ENCODE assay signal across 18 cellular contexts in genomic region chr20:56582557-56582956, GRCh38.
A peak's percentile ranks its signal among the peaks of the same experiment; 100 is the strongest.
DNase-seq lines count a peak whose midpoint lies in the region; TF ChIP-seq lines count a peak whose summit lies in the region.
"Had no signal": no experiment of that assay in that cellular context is flagged by ENCODE, and none has a peak within 500 bp of the region (broad histone marks: within the 10 kb centered on the region; RNA-seq: fewer than 3 reads in every experiment).

No MANE protein-coding gene starts in this region.

- H3K9ac ChIP-seq in BLaER1 treated with 17β-estradiol and CSF1 and Interleukin-3, amounts not matched to agents 10 nM and 100 nM: no peak overlapping the region

- CTCF ChIA-PET in HEK293 (lab: Yijun Ruan, JAX): no interaction called here

- H3K27ac Mint-ChIP-seq in nephron progenitor cell: no peak overlapping the region
- H3K27ac Mint-ChIP-seq: T-helper 17 cell had no signal

- peaks cover 11% of the 10 kb centered on the region for H3K9me3 Mint-ChIP-seq in nephron progenitor cell
- H3K9me3 Mint-ChIP-seq: CD4-positive, CD25-positive, alpha-beta regulatory T cell had no signal

- no peak for TF ChIP-seq CTCF in HEK293 (tag by site-specific recombination; IDR thresholded peaks at IDR 0.05)
- TF ChIP-seq CTCF in choroid plexus epithelial cell (conservative IDR thresholded peaks at IDR 0.05; ENCODE audit: low read depth, low read length): no peak
- no peak for TF ChIP-seq CTCF in nephron progenitor cell (IDR thresholded peaks at IDR 0.05)

- no peaks in the 10 kb centered on the region for H3K36me3 ChIP-seq in BLaER1 treated with 17β-estradiol and CSF1 and Interleukin-3, amounts not matched to agents 10 nM and 100 nM
- H3K36me3 ChIP-seq in HEK293 (ENCODE audit: control insufficient read depth in 2 of 2, insufficient read depth in 1 of 2, low read length in 2 of 2): no peaks in the 10 kb centered on the region
- H3K36me3 ChIP-seq: MG63 had no signal

- H4K20me1 ChIP-seq in BLaER1 treated with 17β-estradiol and CSF1 and Interleukin-3, amounts not matched to agents 10 nM and 100 nM: no peaks in the 10 kb centered on the region

- H3K4me3 Mint-ChIP-seq in nephron progenitor cell: no peak overlapping the region
- H3K4me3 Mint-ChIP-seq: CD4-positive, CD25-positive, alpha-beta regulatory T cell; T-helper 17 cell had no signal

- peak; percentile 31 for DNase-seq in NCI-H82 treated with DMSO at 0.1 percent for 48 hours (lab: John Stamatoyannopoulos, UW; ENCODE audit: unreplicated experiment)
- DNase-seq in choroid plexus epithelial cell (ENCODE audit: low read depth): peak; percentile 10
- DNase-seq in islet precursor cell: no peak
- no peak for DNase-seq in nephron progenitor cell
- DNase-seq in NCI-H187 (lab: John Stamatoyannopoulos, UW): no peak
- DNase-seq: Calu3; CD4-positive, CD25-positive, alpha-beta regulatory T cell; DMS53; MG63; NCI-H1417; NCI-H1930; NCI-H2171; NCI-H446 treated with DMSO at 0.1 percent for 48 hours; Right ventricle myocardium superior; T-helper 17 cell had no signal

- peak overlapping the region in 5 of 11 experiments; percentile 15 to 39 (median 30); a peak in 6 of 22 replicates for H3K27ac ChIP-seq in BLaER1 treated with 17β-estradiol and CSF1 and Interleukin-3, amounts not matched to agents 10 nM and 100 nM
- no peak overlapping the region for H3K27ac ChIP-seq in HEK293 (ENCODE audit: extremely low read depth, low read depth, low read length)

- H3K4me1 ChIP-seq in BLaER1 treated with 17β-estradiol and CSF1 and Interleukin-3, amounts not matched to agents 10 nM and 100 nM: peaks cover 0 to 16% (median 12%) of the 10 kb centered on the region in 10 experiments; a peak in 14 of 20 replicates
- no peaks in the 10 kb centered on the region for H3K4me1 ChIP-seq in HEK293 (ENCODE audit: control insufficient read depth, insufficient read depth, low read length)

- peak overlapping the region in 10 of 11 experiments; percentile 2 to 66 (median 44); a peak in 18 of 22 replicates for H3K4me2 ChIP-seq in BLaER1 treated with 17β-estradiol and CSF1 and Interleukin-3, amounts not matched to agents 10 nM and 100 nM

- H3K9me3 ChIP-seq in BLaER1 treated with 17β-estradiol and CSF1 and Interleukin-3, amounts not matched to agents 10 nM and 100 nM (replicated peaks in 1 of 11): no peaks in the 10 kb centered on the region
- H3K9me3 ChIP-seq in HEK293 (ENCODE audit: control insufficient read depth, insufficient read depth, low read depth, low read length): no peaks in the 10 kb centered on the region
- H3K9me3 ChIP-seq: MG63 had no signal

- no peak overlapping the region for H3K4me3 ChIP-seq in BLaER1 treated with 17β-estradiol and CSF1 and Interleukin-3, amounts not matched to agents 10 nM and 100 nM
- no peak overlapping the region for H3K4me3 ChIP-seq in HEK293 (ENCODE audit: low read depth, low read length)
- no peak overlapping the region for H3K4me3 ChIP-seq in choroid plexus epithelial cell (ENCODE audit: low read depth, low read length)
- H3K4me3 ChIP-seq: GM12878, MG63 had no signal

- H3K36me3 Mint-ChIP-seq in nephron progenitor cell (ENCODE audit: low read depth): no peaks in the 10 kb centered on the region
- H3K36me3 Mint-ChIP-seq: CD4-positive, CD25-positive, alpha-beta regulatory T cell had no signal

- H3K27me3 ChIP-seq in BLaER1 treated with 17β-estradiol and CSF1 and Interleukin-3, amounts not matched to agents 10 nM and 100 nM: no peaks in the 10 kb centered on the region
- H3K27me3 ChIP-seq: MG63 had no signal

- POLR2A ChIA-PET in HEK293 (lab: Yijun Ruan, JAX): no interaction called here

- H3K4me1 Mint-ChIP-seq in nephron progenitor cell: no peaks in the 10 kb centered on the region
- H3K4me1 Mint-ChIP-seq: CD4-positive, CD25-positive, alpha-beta regulatory T cell; T-helper 17 cell had no signal

- peaks cover 3% of the 10 kb centered on the region for H3K27me3 Mint-ChIP-seq in nephron progenitor cell (ENCODE audit: low read depth, poor library complexity)

TF ChIP-seq in HEK293, 187 proteins besides CTCF, POLR2A, EP300 and RAD21:
- TF ChIP-seq PRDM1 (tag by site-specific recombination; IDR thresholded peaks at IDR 0.05): no peak
- TF ChIP-seq SCRT1 (tag by site-specific recombination; IDR thresholded peaks at IDR 0.05; ENCODE audit: borderline replicate concordance): no peak
- TF ChIP-seq ZNF596 (tag by site-specific recombination; IDR thresholded peaks at IDR 0.05): no peak
- 0 out of 2 replicates have a peak, but pooled peaks have one; percentile 30 for TF ChIP-seq WT1 (tag by site-specific recombination; IDR thresholded peaks at IDR 0.05)
- TF ChIP-seq, protein P1, sequence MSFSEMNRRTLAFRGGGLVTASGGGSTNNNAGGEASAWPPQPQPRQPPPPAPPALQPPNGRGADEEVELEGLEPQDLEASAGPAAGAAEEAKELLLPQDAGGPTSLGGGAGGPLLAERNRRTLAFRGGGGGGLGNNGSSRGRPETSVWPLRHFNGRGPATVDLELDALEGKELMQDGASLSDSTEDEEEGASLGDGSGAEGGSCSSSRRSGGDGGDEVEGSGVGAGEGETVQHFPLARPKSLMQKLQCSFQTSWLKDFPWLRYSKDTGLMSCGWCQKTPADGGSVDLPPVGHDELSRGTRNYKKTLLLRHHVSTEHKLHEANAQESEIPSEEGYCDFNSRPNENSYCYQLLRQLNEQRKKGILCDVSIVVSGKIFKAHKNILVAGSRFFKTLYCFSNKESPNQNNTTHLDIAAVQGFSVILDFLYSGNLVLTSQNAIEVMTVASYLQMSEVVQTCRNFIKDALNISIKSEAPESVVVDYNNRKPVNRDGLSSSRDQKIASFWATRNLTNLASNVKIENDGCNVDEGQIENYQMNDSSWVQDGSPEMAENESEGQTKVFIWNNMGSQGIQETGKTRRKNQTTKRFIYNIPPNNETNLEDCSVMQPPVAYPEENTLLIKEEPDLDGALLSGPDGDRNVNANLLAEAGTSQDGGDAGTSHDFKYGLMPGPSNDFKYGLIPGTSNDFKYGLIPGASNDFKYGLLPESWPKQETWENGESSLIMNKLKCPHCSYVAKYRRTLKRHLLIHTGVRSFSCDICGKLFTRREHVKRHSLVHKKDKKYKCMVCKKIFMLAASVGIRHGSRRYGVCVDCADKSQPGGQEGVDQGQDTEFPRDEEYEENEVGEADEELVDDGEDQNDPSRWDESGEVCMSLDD (tag by site-specific recombination; IDR thresholded peaks at IDR 0.05): no peak
- TF ChIP-seq ZNF416 (tag by site-specific recombination; IDR thresholded peaks at IDR 0.05): no peak
- no peak for TF ChIP-seq ZNF48 (tag by site-specific recombination; IDR thresholded peaks at IDR 0.05)
- TF ChIP-seq, protein P2, sequence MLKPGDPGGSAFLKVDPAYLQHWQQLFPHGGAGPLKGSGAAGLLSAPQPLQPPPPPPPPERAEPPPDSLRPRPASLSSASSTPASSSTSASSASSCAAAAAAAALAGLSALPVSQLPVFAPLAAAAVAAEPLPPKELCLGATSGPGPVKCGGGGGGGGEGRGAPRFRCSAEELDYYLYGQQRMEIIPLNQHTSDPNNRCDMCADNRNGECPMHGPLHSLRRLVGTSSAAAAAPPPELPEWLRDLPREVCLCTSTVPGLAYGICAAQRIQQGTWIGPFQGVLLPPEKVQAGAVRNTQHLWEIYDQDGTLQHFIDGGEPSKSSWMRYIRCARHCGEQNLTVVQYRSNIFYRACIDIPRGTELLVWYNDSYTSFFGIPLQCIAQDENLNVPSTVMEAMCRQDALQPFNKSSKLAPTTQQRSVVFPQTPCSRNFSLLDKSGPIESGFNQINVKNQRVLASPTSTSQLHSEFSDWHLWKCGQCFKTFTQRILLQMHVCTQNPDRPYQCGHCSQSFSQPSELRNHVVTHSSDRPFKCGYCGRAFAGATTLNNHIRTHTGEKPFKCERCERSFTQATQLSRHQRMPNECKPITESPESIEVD (tag by site-specific recombination; IDR thresholded peaks at IDR 0.05): no peak
- no peak for TF ChIP-seq HOXC10 (CRISPR knock-in tag; IDR thresholded peaks at IDR 0.05)
- peak; percentile 89 for TF ChIP-seq PRDM10 (tag by site-specific recombination; IDR thresholded peaks at IDR 0.05)

Comparison
In these comparisons a context has a peak if more than half of its experiments do, and no peak if none do; other contexts are left out.
1. DNase-seq: peak in NCI-H82 treated with DMSO at 0.1 percent for 48 hours (single experiment) and choroid plexus epithelial cell (single experiment); none in islet precursor cell (single experiment), nephron progenitor cell (single experiment) and NCI-H187 (0 of 2).